Comparison of ENCODE assay signal across 13 cellular contexts in genomic region chr20:58312836-58313235, GRCh38. TPM values are rescaled to one million over a fixed set of nuclear protein-coding genes. Genes with fewer than 3 reads are reported as not detected.
A peak's percentile ranks its signal among the peaks of the same experiment; 100 is the strongest.
DNase-seq lines count a peak whose midpoint lies in the region; ATAC-seq, FAIRE-seq and TF ChIP-seq lines count a peak whose summit lies in the region.
"Had no signal": no experiment of that assay in that cellular context is flagged by ENCODE, and none has a peak within 500 bp of the region (broad histone marks: within the 10 kb centered on the region; RNA-seq: fewer than 3 reads in every experiment).

No MANE protein-coding gene starts in this region.

- H3K14ac ChIP-seq in trophoblast cell (ENCODE audit: low read length), result no peak overlapping the region

- no peak overlapping the region for H2BK12ac ChIP-seq in trophoblast cell (ENCODE audit: low read length)

- H3K4me1 Mint-ChIP-seq in activated T-cell treated with anti-CD3 and anti-CD28 coated beads, Interleukin-2, amount 50 U/mL, for 4 hours (ENCODE audit: low read depth), result peaks cover 63% of the 10 kb centered on the region

- no peak overlapping the region for H4K12ac ChIP-seq in trophoblast cell (ENCODE audit: low read depth, low read length)

- peak overlapping the region; percentile 24 for H3K9ac ChIP-seq in mammary epithelial cell (ENCODE audit: insufficient read depth, low read length)
- no peak overlapping the region for H3K9ac ChIP-seq in trophoblast cell (ENCODE audit: low read length)

- H3K27me3 ChIP-seq in mammary epithelial cell (ENCODE audit: insufficient read depth, low read length) (no peaks in the 10 kb centered on the region), trophoblast cell (ENCODE audit: insufficient read depth, low read length) (no peaks in the 10 kb centered on the region), small intestine (ENCODE audit: control insufficient read depth in 2 of 2, insufficient read depth in 2 of 2, low read length in 2 of 2) (no peaks in the 10 kb centered on the region)

- H3K4me2 ChIP-seq in mammary epithelial cell (ENCODE audit: insufficient read depth, low read depth, low read length) (peak overlapping the region; percentile 50), trophoblast cell (ENCODE audit: low read length) (no peak overlapping the region)

- peaks cover 10% of the 10 kb centered on the region for H3K79me1 ChIP-seq in trophoblast cell (ENCODE audit: low read length)

- dilution Hi-C loops in mammary epithelial cell (cut with HindIII; ENCODE audit: low sequenced_read_pairs), result no loop called here

- H3K27me3 Mint-ChIP-seq in activated T-cell treated with anti-CD3 and anti-CD28 coated beads, Interleukin-2, amount 50 U/mL, for 4 hours (ENCODE audit: low read depth), result no peaks in the 10 kb centered on the region
- H3K27me3 Mint-ChIP-seq: activated B cell treated with CpG ODN at 0.5 μM for 24 hours had no signal

- H3K36me3 Mint-ChIP-seq in activated T-cell treated with anti-CD3 and anti-CD28 coated beads, Interleukin-2, amount 50 U/mL, for 4 hours (ENCODE audit: insufficient read depth), result peaks cover 39% of the 10 kb centered on the region

- DNase-seq in activated T-cell treated with anti-CD3 and anti-CD28 coated beads, Interleukin-2, amount 50 U/mL, for 4 hours, result no peak
- DNase-seq in activated T-cell treated with anti-CD3 and anti-CD28 coated beads for 4 hours (no peak), RCC 7860 (ENCODE audit: low spot score) (peak; percentile 46), mammary epithelial cell (peak; percentile 97), trophoblast cell (no peak), SIG-M5 treated with dmso at 0.1 percent for 504 hours (lab: John Stamatoyannopoulos, UW; ENCODE audit: unreplicated experiment) (no peak), small intestine (no peak)
- DNase-seq: activated B cell treated with CpG ODN at 0.5 μM for 24 hours, DMS 273 treated with DMSO at 0.1 percent for 48 hours, midbrain had no signal

- H3K79me2 ChIP-seq in mammary epithelial cell (ENCODE audit: insufficient read depth, low read length), result peaks cover 82% of the 10 kb centered on the region
- peaks cover 8% of the 10 kb centered on the region for H3K79me2 ChIP-seq in trophoblast cell (ENCODE audit: control insufficient read depth, insufficient read depth, low read length, poor library complexity)

- peak; percentile 52 to 60 for ATAC-seq in activated T-cell treated with anti-CD3 and anti-CD28 coated beads, Interleukin-2, amount 50 U/mL, for 4 hours
- no peak for ATAC-seq in GM21390 (IDR thresholded peaks at IDR 0.05; ENCODE audit: unreplicated experiment)

- peak overlapping the region; percentile 33 for H3K4me3 Mint-ChIP-seq in activated T-cell treated with anti-CD3 and anti-CD28 coated beads, Interleukin-2, amount 50 U/mL, for 4 hours

- no peaks in the 10 kb centered on the region for H3K9me3 ChIP-seq in mammary epithelial cell (replicated peaks; ENCODE audit: insufficient read depth, low read length)
- no peaks in the 10 kb centered on the region for H3K9me3 ChIP-seq in trophoblast cell (ENCODE audit: insufficient read depth, low read depth, low read length)
- H3K9me3 ChIP-seq in small intestine (ENCODE audit: control insufficient read depth, low read depth), result no peaks in the 10 kb centered on the region
- H3K9me3 ChIP-seq: prostate gland had no signal

- no peak overlapping the region for H4K8ac ChIP-seq in trophoblast cell (ENCODE audit: low read depth, low read length)

- H3K9me3 Mint-ChIP-seq in activated T-cell treated with anti-CD3 and anti-CD28 coated beads, Interleukin-2, amount 50 U/mL, for 4 hours, result no peaks in the 10 kb centered on the region
- H3K9me3 Mint-ChIP-seq: activated B cell treated with CpG ODN at 0.5 μM for 24 hours had no signal

- no TSS peak for BruUV-seq in mammary epithelial cell (replicated peaks; lab: Mats Ljungman, UMichigan)

- WGBS in mammary epithelial cell (ENCODE audit: low coverage, missing lambda C conversion rate), result 0% methylated on average over 2 of the region's 2 CpGs
- WGBS in trophoblast cell (ENCODE audit: extremely low coverage, insufficient coverage, insufficient read length), result no CpG with 5 or more reads among the region's 2 CpGs
- 75 to 98% (median 86%) methylated on average over 2 of the region's 2 CpGs for WGBS in small intestine, 3 donors

- no peaks in the 10 kb centered on the region for H4K20me1 ChIP-seq in mammary epithelial cell (ENCODE audit: insufficient read depth, low read length)

- TF ChIP-seq CTCF in mammary epithelial cell (conservative IDR thresholded peaks at IDR 0.05 in 1 of 2, IDR thresholded peaks at IDR 0.05 in 1 of 2; ENCODE audit: extremely low read depth in 1 of 2, insufficient read depth in 1 of 2, low read depth in 1 of 2, low read length in 2 of 2), result no peak

- peak overlapping the region; percentile 21 for H3K4ac ChIP-seq in trophoblast cell (ENCODE audit: low read depth, low read length)

- H2AK5ac ChIP-seq in trophoblast cell (ENCODE audit: low read length), result no peak overlapping the region

- no peak overlapping the region for H2BK5ac ChIP-seq in trophoblast cell (ENCODE audit: low read depth, low read length, poor library complexity)

- no peak overlapping the region for H3K18ac ChIP-seq in trophoblast cell (ENCODE audit: low read length)

- H3K4me3 ChIP-seq in mammary epithelial cell (replicated peaks in 1 of 3; ENCODE audit: insufficient read depth in 1 of 3, low read depth in 2 of 3, low read length in 3 of 3), result no peak overlapping the region
- no peak overlapping the region for H3K4me3 ChIP-seq in trophoblast cell (ENCODE audit: low read depth, low read length)
- H3K4me3 ChIP-seq in small intestine (ENCODE audit: low read depth in 1 of 2, low read length in 2 of 2), result no peak overlapping the region
- H3K4me3 ChIP-seq: coronary artery, prostate gland had no signal

- H3K4me1 ChIP-seq in mammary epithelial cell (ENCODE audit: insufficient read depth, low read length), result peaks cover 36% of the 10 kb centered on the region
- H3K4me1 ChIP-seq in trophoblast cell (ENCODE audit: control insufficient read depth in 1 of 2, insufficient read depth in 2 of 2, low read length in 2 of 2), result peaks cover 23 to 24% of the 10 kb centered on the region in 2 experiments
- peaks cover 0 to 5% of the 10 kb centered on the region in 2 donors for H3K4me1 ChIP-seq in small intestine (ENCODE audit: control insufficient read depth in 2 of 2, insufficient read depth in 1 of 2, low read depth in 1 of 2, low read length in 1 of 2)

- H3K23ac ChIP-seq in trophoblast cell (ENCODE audit: low read length), result no peak overlapping the region

- H2BK120ac ChIP-seq in trophoblast cell (ENCODE audit: insufficient read depth, low read length, poor library complexity), result no peak overlapping the region

- FAIRE-seq in RCC 7860 (lab: Jason Lieb, UNC), result no peak
- FAIRE-seq in small intestine (lab: Jason Lieb, UNC), result no peak

- in situ Hi-C loops in mammary epithelial cell (cut with MboI; ENCODE audit: low sequenced_read_pairs in 2 of 2), result no loop called here

- intact Hi-C loops in mammary epithelial cell (cut with micrococcal nuclease), result loop anchor here (2.0 to 5.0 kb wide), 6 partner anchors 14 to 579 kb away; partner anchors contain the start of genes STX16 and VAPB

- H3K27ac ChIP-seq in mammary epithelial cell (ENCODE audit: insufficient read depth, low read depth, low read length), result peak overlapping the region; percentile 65
- no peak overlapping the region for H3K27ac ChIP-seq in trophoblast cell (ENCODE audit: low read depth, low read length)
- H3K27ac ChIP-seq in small intestine (ENCODE audit: low read depth in 1 of 2, low read length in 1 of 2), result no peak overlapping the region
- H3K27ac ChIP-seq: coronary artery, prostate gland had no signal

- H4K91ac ChIP-seq in trophoblast cell (ENCODE audit: low read depth, low read length), result no peak overlapping the region

- CTCF ChIA-PET in mammary epithelial cell (lab: Charles Lee; ENCODE audit: low non-redundant PET), result no interaction called here

- no peak overlapping the region for H2AFZ ChIP-seq in mammary epithelial cell (ENCODE audit: low read depth, low read length)
- H2AFZ ChIP-seq in trophoblast cell (ENCODE audit: insufficient read depth, low read length, poor library complexity), result no peak overlapping the region

- H3K36me3 ChIP-seq in mammary epithelial cell (ENCODE audit: insufficient read depth, low read length) (peaks cover 20% of the 10 kb centered on the region), trophoblast cell (ENCODE audit: control insufficient read depth in 1 of 2, insufficient read depth in 2 of 2, low read length in 2 of 2) (peaks cover 21 to 27% of the 10 kb centered on the region in 2 experiments), small intestine (ENCODE audit: control insufficient read depth in 2 of 2, insufficient read depth in 2 of 2, low read length in 2 of 2) (peaks cover 2 to 8% of the 10 kb centered on the region in 2 donors)
- H3K36me3 ChIP-seq: prostate gland had no signal

RNA-seq across cellular contexts. Expression of gene RAB22A, which starts 3.3 kb away (rescaled TPM):
- 10 to 100 TPM; 15.9 to 17.9 (median 17.3) TPM for total RNA-seq in activated T-cell treated with anti-CD3 and anti-CD28 coated beads, Interleukin-2, amount 50 U/mL, for 4 hours
- 10 to 100 TPM; 24.7 to 24.8 TPM for total RNA-seq in mammary epithelial cell
- polyA plus RNA-seq in mammary epithelial cell (11.2 TPM), small intestine (10 to 100 TPM in 2 of 3 donors, 1 to 10 TPM in 1; 6.9 to 12.4 (median 11.9) TPM)
- 33.2 TPM for polyA minus RNA-seq in mammary epithelial cell
- 7.7 and 8.0 TPM in 2 replicates for polyA plus RNA-seq in trophoblast cell (2013)

Comparison
In these comparisons a context has a peak if more than half of its experiments do, and no peak if none do; other contexts are left out.
1. DNase-seq: peak in RCC 7860 (single experiment) and mammary epithelial cell (single experiment); none in activated T-cell treated with anti-CD3 and anti-CD28 coated beads, Interleukin-2, amount 50 U/mL, for 4 hours (single experiment), activated T-cell treated with anti-CD3 and anti-CD28 coated beads for 4 hours (single experiment), trophoblast cell (0 of 2), SIG-M5 treated with dmso at 0.1 percent for 504 hours (single experiment) and small intestine (single experiment).